Comparison of ENCODE assay signal across 30 cellular contexts in the genomic region with DNA sequence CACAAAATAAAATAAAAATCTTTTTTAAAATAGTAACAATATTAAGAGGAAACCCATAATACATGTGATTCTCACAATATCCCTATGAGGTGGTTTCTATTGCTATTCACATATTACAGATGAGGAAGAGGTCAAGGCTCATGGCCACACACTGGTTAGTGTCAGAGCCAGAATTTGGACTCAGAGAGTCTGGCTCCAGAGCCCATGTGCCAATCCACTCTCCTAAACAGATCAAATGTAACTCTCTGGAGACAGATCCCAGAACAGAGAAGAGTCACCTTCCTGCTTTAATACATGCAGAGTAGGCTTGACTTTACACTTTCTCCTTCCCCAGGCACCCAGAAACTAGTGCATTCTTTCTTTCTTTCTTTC. TPM values are rescaled to one million over a fixed set of nuclear protein-coding genes. Genes with fewer than 3 reads are reported as not detected.
DNase-seq lines count a peak whose midpoint lies in the region; ATAC-seq and TF ChIP-seq lines count a peak whose summit lies in the region.
"Had no signal": no experiment of that assay in that cellular context is flagged by ENCODE, and none has a peak within 500 bp of the region (broad histone marks: within the 10 kb centered on the region; RNA-seq: fewer than 3 reads in every experiment).

No MANE protein-coding gene starts in this region.

- no peak overlapping the region for H2BK5ac ChIP-seq in H9 (ENCODE audit: insufficient read length, low read length)

- H3K9me3 ChIP-seq in DOHH2 (ENCODE audit: control insufficient read depth, insufficient read depth, low read length) (no peaks in the 10 kb centered on the region), neutrophil (no peaks in the 10 kb centered on the region), upper lobe of right lung (no peaks in the 10 kb centered on the region), H9 (ENCODE audit: control insufficient read depth, low read depth, low read length) (no peaks in the 10 kb centered on the region), hepatocyte (ENCODE audit: low read depth) (no peaks in the 10 kb centered on the region)
- H3K9me3 ChIP-seq: mucosa of descending colon, vagina had no signal

- H3K4me1 Mint-ChIP-seq in dendritic cell treated with granulocyte-macrophage colony-stimulating factor and Interleukin-4, amounts not matched to agents 40 ng/mL and 50 ng/mL, for 4 days (ENCODE audit: low read depth): peaks cover 49% of the 10 kb centered on the region
- H3K4me1 Mint-ChIP-seq in H9: peaks cover 7 to 8% of the 10 kb centered on the region in 2 experiments

- no peak overlapping the region for H3K4me3 Mint-ChIP-seq in dendritic cell treated with granulocyte-macrophage colony-stimulating factor and Interleukin-4, amounts not matched to agents 40 ng/mL and 50 ng/mL, for 4 days
- H3K4me3 Mint-ChIP-seq in H9: no peak overlapping the region
- H3K4me3 Mint-ChIP-seq: natural killer cell treated with Interleukin-12 subunit alpha and Interleukin-12 subunit beta and Interleukin-15 and Interleukin-18, amount 100 ng/mL, for 72 hours; T-helper 2 cell treated with Interferon-gamma antibody and Interleukin-4, amounts not matched to agents 5 μg/mL and 100 μg/mL, for 36 hours had no signal

- H3K36me3 Mint-ChIP-seq in dendritic cell treated with granulocyte-macrophage colony-stimulating factor and Interleukin-4, amounts not matched to agents 40 ng/mL and 50 ng/mL, for 4 days (ENCODE audit: low read depth): no peaks in the 10 kb centered on the region
- H3K36me3 Mint-ChIP-seq in H9 (ENCODE audit: insufficient read depth in 1 of 3, low read depth in 3 of 3): no peaks in the 10 kb centered on the region
- H3K36me3 Mint-ChIP-seq: natural killer cell treated with Interleukin-12 subunit alpha and Interleukin-12 subunit beta and Interleukin-15 and Interleukin-18, amount 100 ng/mL, for 72 hours had no signal

- H3K14ac ChIP-seq in H9 (ENCODE audit: insufficient read depth, low read length): no peak overlapping the region

- no peaks in the 10 kb centered on the region for H3K27me3 Mint-ChIP-seq in dendritic cell treated with granulocyte-macrophage colony-stimulating factor and Interleukin-4, amounts not matched to agents 40 ng/mL and 50 ng/mL, for 4 days
- H3K27me3 Mint-ChIP-seq in H9 (ENCODE audit: low read depth): peaks cover 2% of the 10 kb centered on the region; the same call in 1 of the 2 replicates
- H3K27me3 Mint-ChIP-seq: natural killer cell treated with Interleukin-12 subunit alpha and Interleukin-12 subunit beta and Interleukin-15 and Interleukin-18, amount 100 ng/mL, for 72 hours had no signal

- no peak overlapping the region for H2AFZ ChIP-seq in H9 (ENCODE audit: low read length)
- H2AFZ ChIP-seq in hepatocyte: no peak overlapping the region

- H3K79me2 ChIP-seq in DOHH2 (ENCODE audit: control insufficient read depth, low read length) (no peaks in the 10 kb centered on the region), H9 (ENCODE audit: insufficient read depth, low read length) (no peaks in the 10 kb centered on the region), hepatocyte (no peaks in the 10 kb centered on the region)

- peak overlapping the region; percentile 6 for H3K27ac Mint-ChIP-seq in dendritic cell treated with granulocyte-macrophage colony-stimulating factor and Interleukin-4, amounts not matched to agents 40 ng/mL and 50 ng/mL, for 4 days
- H3K27ac Mint-ChIP-seq in H9: no peak overlapping the region
- H3K27ac Mint-ChIP-seq: T-helper 2 cell treated with Interferon-gamma antibody and Interleukin-4, amounts not matched to agents 5 μg/mL and 100 μg/mL, for 36 hours had no signal

- H3F3A ChIP-seq in DOHH2 (ENCODE audit: control insufficient read depth, insufficient read depth): peaks cover 41% of the 10 kb centered on the region

- H3K27ac ChIP-seq in DOHH2 (ENCODE audit: low read depth, low read length): peak overlapping the region; percentile 91
- peak overlapping the region; percentile 99 for H3K27ac ChIP-seq in neutrophil
- peak overlapping the region; percentile 98 for H3K27ac ChIP-seq in upper lobe of right lung
- no peak overlapping the region for H3K27ac ChIP-seq in H9 (ENCODE audit: insufficient read length, low read depth, low read length)
- no peak overlapping the region for H3K27ac ChIP-seq in hepatocyte

- no peaks in the 10 kb centered on the region for H4K20me1 ChIP-seq in DOHH2 (ENCODE audit: control insufficient read depth, insufficient read depth, low read depth, low read length)
- H4K20me1 ChIP-seq in H9 (ENCODE audit: control insufficient read depth, insufficient read depth, insufficient read length): no peaks in the 10 kb centered on the region
- H4K20me1 ChIP-seq in hepatocyte (ENCODE audit: insufficient read depth, poor library complexity, severe bottlenecking): no peaks in the 10 kb centered on the region

- H2BK15ac ChIP-seq in H9 (ENCODE audit: low read depth, low read length): no peak overlapping the region

- no peak overlapping the region for H3K4me3 ChIP-seq in DOHH2 (ENCODE audit: low read length)
- H3K4me3 ChIP-seq in neutrophil (ENCODE audit: low read depth in 1 of 2, low read length in 1 of 2): peak overlapping the region; percentile 82 to 83
- H3K4me3 ChIP-seq in upper lobe of right lung: no peak overlapping the region
- H3K4me3 ChIP-seq in hepatocyte: no peak overlapping the region
- H3K4me3 ChIP-seq: heart left ventricle, mucosa of descending colon, vagina had no signal

- ATAC-seq in upper lobe of right lung: no peak
- ATAC-seq: esophagus mucosa; heart left ventricle; mucosa of descending colon; natural killer cell treated with Interleukin-12 subunit alpha and Interleukin-12 subunit beta and Interleukin-15 and Interleukin-18, amount 100 ng/mL, for 72 hours had no signal

- no peaks in the 10 kb centered on the region for H3K9me3 Mint-ChIP-seq in dendritic cell treated with granulocyte-macrophage colony-stimulating factor and Interleukin-4, amounts not matched to agents 40 ng/mL and 50 ng/mL, for 4 days
- no peaks in the 10 kb centered on the region for H3K9me3 Mint-ChIP-seq in H9
- H3K9me3 Mint-ChIP-seq: natural killer cell treated with Interleukin-12 subunit alpha and Interleukin-12 subunit beta and Interleukin-15 and Interleukin-18, amount 100 ng/mL, for 72 hours; T-helper 2 cell treated with Interferon-gamma antibody and Interleukin-4, amounts not matched to agents 5 μg/mL and 100 μg/mL, for 36 hours had no signal

- H3K9ac ChIP-seq in H9 (ENCODE audit: extremely low read depth, insufficient read length, low read length): no peak overlapping the region

- H4K91ac ChIP-seq in H9 (ENCODE audit: insufficient read length, low read depth, low read length): no peak overlapping the region

- TF ChIP-seq CTCF in DOHH2 (IDR thresholded peaks at IDR 0.05; ENCODE audit: low read depth, low read length, poor library complexity, severe bottlenecking) (no peak), neutrophil (IDR thresholded peaks at IDR 0.05) (no peak), upper lobe of right lung (IDR thresholded peaks at IDR 0.05) (no peak), H9 (conservative IDR thresholded peaks at IDR 0.05) (no peak), hepatocyte (IDR thresholded peaks at IDR 0.05; ENCODE audit: poor library complexity) (no peak)

- no peak overlapping the region for H3T11ph ChIP-seq in H9 (ENCODE audit: low read length)

- DNase-seq in upper lobe of right lung (no peak), H9 (no peak), hepatocyte (ENCODE audit: low spot score) (no peak)
- DNase-seq in activated naive CD4-positive, alpha-beta T cell treated with anti-CD3 and anti-CD28 coated beads, Interleukin-2, amount 50 U/mL, for 16 hours: no peak
- DNase-seq: activated gamma-delta T cell; cortex of kidney; DND-41; foreskin fibroblast; mucosa of descending colon; NCI-H146; NCI-H2107; NCI-H748 treated with DMSO at 0.1 percent for 48 hours; SIG-M5; stimulated activated naive CD4-positive, alpha-beta T cell had no signal

- H3K79me1 ChIP-seq in H9 (ENCODE audit: insufficient read depth, low read depth, low read length, poor library complexity, severe bottlenecking): no peaks in the 10 kb centered on the region

- H4K8ac ChIP-seq in H9 (replicated peaks; ENCODE audit: insufficient read length, low read depth, low read length): no peak overlapping the region

- no peaks in the 10 kb centered on the region for H3K23me2 ChIP-seq in H9 (ENCODE audit: insufficient read length, low read depth, low read length, poor library complexity, severe bottlenecking)

- H2AK5ac ChIP-seq in H9 (ENCODE audit: insufficient read length, low read length): no peak overlapping the region

- no peak overlapping the region for H2BK20ac ChIP-seq in H9 (ENCODE audit: low read depth, low read length, poor library complexity, severe bottlenecking)

- no peak overlapping the region for H3K56ac ChIP-seq in H9 (ENCODE audit: insufficient read length, low read depth, low read length)

- H3K27me3 ChIP-seq in DOHH2 (ENCODE audit: control insufficient read depth, low read length) (no peaks in the 10 kb centered on the region), neutrophil (no peaks in the 10 kb centered on the region), upper lobe of right lung (no peaks in the 10 kb centered on the region), H9 (ENCODE audit: insufficient read depth, low read length) (no peaks in the 10 kb centered on the region), hepatocyte (no peaks in the 10 kb centered on the region)
- H3K27me3 ChIP-seq: heart left ventricle, vagina had no signal

- H3K23ac ChIP-seq in H9 (ENCODE audit: insufficient read length, low read depth, low read length): no peak overlapping the region

- no peak overlapping the region for H3K18ac ChIP-seq in H9 (ENCODE audit: insufficient read length, low read depth, low read length)

- H3K9me2 ChIP-seq in DOHH2 (replicated peaks; ENCODE audit: control insufficient read depth, low read length) (no peaks in the 10 kb centered on the region), hepatocyte (replicated peaks; ENCODE audit: insufficient read depth) (no peaks in the 10 kb centered on the region)

- no peak overlapping the region for H4K5ac ChIP-seq in H9 (ENCODE audit: insufficient read length, low read depth, low read length)

- intact Hi-C loops in dendritic cell treated with granulocyte-macrophage colony-stimulating factor and Interleukin-4, amounts not matched to agents 40 ng/mL and 50 ng/mL, for 4 days (cut with micrococcal nuclease): no loop called here
- intact Hi-C loops in upper lobe of right lung (cut with DNase I): no loop called here

- H3K4me2 ChIP-seq in DOHH2 (ENCODE audit: low read length) (peak overlapping the region; percentile 85), H9 (ENCODE audit: insufficient read depth, insufficient read length, low read length) (no peak overlapping the region), hepatocyte (no peak overlapping the region)

- H2BK120ac ChIP-seq in H9 (ENCODE audit: low read depth, low read length, poor library complexity, severe bottlenecking): no peak overlapping the region

- H2BK12ac ChIP-seq in H9 (ENCODE audit: insufficient read length, low read depth, low read length): no peak overlapping the region

- H3K4me1 ChIP-seq in DOHH2 (ENCODE audit: control insufficient read depth, low read length) (peaks cover 76% of the 10 kb centered on the region), neutrophil (ENCODE audit: control insufficient read depth in 1 of 2, insufficient read depth in 1 of 2, low read depth in 1 of 2, low read length in 1 of 2) (peaks cover 65 to 68% of the 10 kb centered on the region in 2 experiments), upper lobe of right lung (peaks cover 36% of the 10 kb centered on the region), H9 (ENCODE audit: insufficient read depth, low read length) (no peaks in the 10 kb centered on the region), hepatocyte (ENCODE audit: insufficient read depth) (no peaks in the 10 kb centered on the region)

- H3K4ac ChIP-seq in H9 (ENCODE audit: low read depth, low read length): no peak overlapping the region

- H3K36me3 ChIP-seq in DOHH2 (ENCODE audit: control insufficient read depth, low read length): no peaks in the 10 kb centered on the region
- no peaks in the 10 kb centered on the region for H3K36me3 ChIP-seq in neutrophil
- H3K36me3 ChIP-seq in upper lobe of right lung: no peaks in the 10 kb centered on the region
- no peaks in the 10 kb centered on the region for H3K36me3 ChIP-seq in hepatocyte (replicated peaks; ENCODE audit: insufficient read depth, low read depth)
- H3K36me3 ChIP-seq: heart left ventricle, vagina had no signal

RNA-seq across cellular contexts. Expression of a gene that starts 10.1 kb away (rescaled TPM):
- total RNA-seq in upper lobe of right lung: 302 TPM
- 0.04 and 0.11 TPM in 2 replicates for total RNA-seq in H9 (2021)
- 0.60 and 0.72 TPM in 2 replicates for total RNA-seq in hepatocyte
- 0.74 and 1.2 TPM in 2 replicates for polyA plus RNA-seq in hepatocyte
- total RNA-seq: pulmonary artery endothelial cell had no signal

RNA-seq across cellular contexts. Expression of a gene that starts 15.3 kb away (rescaled TPM):
- 0.64 TPM for total RNA-seq in upper lobe of right lung
- total RNA-seq in H9 (2021): not detected in 2 replicates
- total RNA-seq in hepatocyte: 0.33 TPM in 1 of 2 replicates, not detected in the other
- 0.39 and 0.70 TPM in 2 replicates for polyA plus RNA-seq in hepatocyte
- total RNA-seq: activated CD8-positive, alpha-beta memory T cell treated with anti-CD3 and anti-CD28 coated beads for 36 hours; cardiac septum; esophagus mucosa; lung microvascular endothelial cell; mucosa of descending colon; natural killer cell treated with Interleukin-12 subunit alpha and Interleukin-12 subunit beta and Interleukin-15 and Interleukin-18, amount 100 ng/mL, for 72 hours; omental fat pad; pulmonary artery endothelial cell; vagina had no signal
- polyA plus RNA-seq: BJ, keratinocyte had no signal

RNA-seq across cellular contexts. Expression of a gene that starts 27.7 kb away (rescaled TPM):
- 169 TPM for total RNA-seq in upper lobe of right lung
- 52.3 and 56.6 TPM in 2 replicates for total RNA-seq in H9 (2021)
- 124 and 142 TPM in 2 replicates for total RNA-seq in hepatocyte
- 48.4 and 53.1 TPM in 2 replicates for polyA plus RNA-seq in hepatocyte

RNA-seq across cellular contexts. Expression of a gene that starts 47.0 kb away (rescaled TPM):
- not detected for total RNA-seq in upper lobe of right lung
- total RNA-seq in H9 (2021): 4.0 and 4.2 TPM in 2 replicates
- 218 and 261 TPM in 2 replicates for total RNA-seq in hepatocyte
- polyA plus RNA-seq in hepatocyte: 151 and 160 TPM in 2 replicates
- total RNA-seq: activated CD8-positive, alpha-beta memory T cell treated with anti-CD3 and anti-CD28 coated beads for 36 hours; cardiac septum; esophagus mucosa; heart left ventricle; lung microvascular endothelial cell; omental fat pad; pulmonary artery endothelial cell; temporal lobe; vagina had no signal
- polyA plus RNA-seq: BJ, keratinocyte had no signal

Comparison
In these comparisons a context has a peak if more than half of its experiments do, and no peak if none do; other contexts are left out.
1. H3K27ac ChIP-seq: peak in DOHH2 (single experiment), neutrophil (single experiment) and upper lobe of right lung (single experiment); none in H9 (single experiment) and hepatocyte (single experiment).
2. H3K4me3 ChIP-seq: peak in neutrophil (2 of 2); none in DOHH2 (single experiment), upper lobe of right lung (single experiment) and hepatocyte (single experiment).
3. RNA of a gene that starts 10.1 kb away (total RNA-seq): 302 TPM in upper lobe of right lung (single experiment); 0.60 to 0.72 TPM in hepatocyte and 0.04 to 0.11 TPM in H9; every median in the first group is over 100 times any median in the second.